Comparison of ENCODE assay signal across 14 cellular contexts in the genomic region with DNA sequence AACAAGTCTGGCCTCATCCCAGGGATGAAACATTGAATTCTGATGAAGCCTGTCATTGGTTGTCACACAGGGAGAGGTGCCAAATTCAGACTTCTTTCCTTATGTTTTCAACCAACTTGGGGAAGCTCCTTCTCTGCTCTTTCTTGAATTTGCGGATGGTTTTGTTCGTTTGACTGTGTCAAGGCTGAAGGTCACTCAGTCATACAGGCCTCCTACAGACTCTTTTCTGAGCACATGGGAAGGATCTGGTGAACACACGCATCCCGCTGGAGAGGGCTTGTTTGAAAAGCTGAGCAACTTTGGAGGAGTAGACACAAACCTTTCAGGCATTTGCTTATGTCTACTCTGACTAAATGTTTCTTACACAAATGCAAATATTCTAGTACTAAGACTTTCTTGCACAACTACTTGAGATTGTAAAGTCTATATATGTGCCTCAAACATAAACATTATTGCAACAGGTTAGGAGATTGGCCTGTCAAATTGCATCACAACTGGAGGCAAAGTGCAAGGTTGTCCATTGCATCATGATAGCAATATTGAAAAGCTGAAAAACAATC.
DNase-seq lines count a peak whose midpoint lies in the region; ATAC-seq and TF ChIP-seq lines count a peak whose summit lies in the region.
"Had no signal": no experiment of that assay in that cellular context is flagged by ENCODE, and none has a peak within 500 bp of the region (broad histone marks: within the 10 kb centered on the region; RNA-seq: fewer than 3 reads in every experiment).

No MANE protein-coding gene starts in this region.

- H3K27ac Mint-ChIP-seq in activated CD8-positive, alpha-beta T cell treated with anti-CD3 and anti-CD28 coated beads, Interleukin-2, amount 10 ng/mL, durations not matched to agents 7 days and 5 days: no peak overlapping the region
- H3K27ac Mint-ChIP-seq: activated naive CD4-positive, alpha-beta T cell treated with anti-CD3 and anti-CD28 coated beads, Interleukin-2, amount 10 ng/mL, durations not matched to agents 7 days and 5 days; stimulated activated memory B cell treated with anti-CD40 and anti-IgM and Interleukin-4, amounts not matched to agents 10 μg/mL and 1 μg/mL and 100 μg/mL, for 72 hours had no signal

- intact Hi-C loops in mammary epithelial cell (cut with micrococcal nuclease): loop anchor here (1.0 to 10.0 kb wide), 3 partner anchors 19 to 240 kb away; no protein-coding TSS in a partner anchor

- H2AK5ac ChIP-seq in mesenchymal stem cell (ENCODE audit: low read length, severe bottlenecking): no peak overlapping the region

- no peaks in the 10 kb centered on the region for H3K4me1 Mint-ChIP-seq in activated CD8-positive, alpha-beta T cell treated with anti-CD3 and anti-CD28 coated beads, Interleukin-2, amount 10 ng/mL, durations not matched to agents 7 days and 5 days (ENCODE audit: low read depth)
- H3K4me1 Mint-ChIP-seq: activated naive CD4-positive, alpha-beta T cell treated with anti-CD3 and anti-CD28 coated beads, Interleukin-2, amount 10 ng/mL, durations not matched to agents 7 days and 5 days had no signal

- no peak overlapping the region for H3K4me3 ChIP-seq in mammary epithelial cell (replicated peaks in 1 of 3; ENCODE audit: insufficient read depth in 1 of 3, low read depth in 2 of 3, low read length in 3 of 3)
- H3K4me3 ChIP-seq in mesenchymal stem cell (ENCODE audit: insufficient read depth in 1 of 2, low read depth in 1 of 2, low read length in 2 of 2): no peak overlapping the region
- no peak overlapping the region for H3K4me3 ChIP-seq in H7 (ENCODE audit: insufficient read depth, low read depth, low read length)
- H3K4me3 ChIP-seq: colonic mucosa had no signal

- H3K9me3 Mint-ChIP-seq in activated CD8-positive, alpha-beta T cell treated with anti-CD3 and anti-CD28 coated beads, Interleukin-2, amount 10 ng/mL, durations not matched to agents 7 days and 5 days (ENCODE audit: insufficient read depth): no peaks in the 10 kb centered on the region
- H3K9me3 Mint-ChIP-seq: activated naive CD4-positive, alpha-beta T cell treated with anti-CD3 and anti-CD28 coated beads, Interleukin-2, amount 10 ng/mL, durations not matched to agents 7 days and 5 days; stimulated activated memory B cell treated with anti-CD40 and anti-IgM and Interleukin-4, amounts not matched to agents 10 μg/mL and 1 μg/mL and 100 μg/mL, for 72 hours had no signal

- H3K79me1 ChIP-seq in mesenchymal stem cell (replicated peaks; ENCODE audit: low read length, poor library complexity, severe bottlenecking): no peaks in the 10 kb centered on the region

- DNase-seq in EH (ENCODE audit: low read depth): peak; percentile 41
- peak; percentile 94 for DNase-seq in NOMO-1 treated with DMSO at 0.1 percent for 48 hours (lab: John Stamatoyannopoulos, UW; ENCODE audit: unreplicated experiment)
- DNase-seq in mammary epithelial cell: no peak
- peak; percentile 83 for DNase-seq in mesenchymal stem cell
- DNase-seq in H7: no peak
- no peak for DNase-seq in activated CD8-positive, alpha-beta T cell treated with anti-CD3 and anti-CD28 coated beads, Interleukin-2, amount 10 ng/mL, durations not matched to agents 7 days and 5 days
- DNase-seq: activated naive CD4-positive, alpha-beta T cell treated with anti-CD3 and anti-CD28 coated beads, Interleukin-2, amount 10 ng/mL, durations not matched to agents 7 days and 5 days; colonic mucosa; DMS 273 treated with DMSO at 0.1 percent for 48 hours; NCI-H1436 treated with DMSO at 0.1 percent for 48 hours; stimulated activated CD4-positive, alpha-beta T cell treated with anti-CD3 and anti-CD28 coated beads, Interleukin-4, amount 100 ng/mL, for 4 hours had no signal

- no TSS peak for BruUV-seq in mammary epithelial cell (replicated peaks; lab: Mats Ljungman, UMichigan)

- H3K4me1 ChIP-seq in mammary epithelial cell (ENCODE audit: insufficient read depth, low read length) (peaks cover 17% of the 10 kb centered on the region), mesenchymal stem cell (ENCODE audit: control insufficient read depth, insufficient read depth, low read depth, low read length) (no peaks in the 10 kb centered on the region)
- H3K4me1 ChIP-seq: colonic mucosa had no signal

- in situ Hi-C loops in mammary epithelial cell (cut with MboI; ENCODE audit: low sequenced_read_pairs in 2 of 2): no loop called here

- H3K36me3 ChIP-seq in mammary epithelial cell (ENCODE audit: insufficient read depth, low read length) (no peaks in the 10 kb centered on the region), mesenchymal stem cell (ENCODE audit: control insufficient read depth in 1 of 2, insufficient read depth in 2 of 2, low read depth in 1 of 2, low read length in 2 of 2) (no peaks in the 10 kb centered on the region), H7 (replicated peaks; ENCODE audit: control insufficient read depth, insufficient read depth, low read length) (no peaks in the 10 kb centered on the region)
- H3K36me3 ChIP-seq: colonic mucosa had no signal

- H3K14ac ChIP-seq in mesenchymal stem cell (ENCODE audit: low read length in 2 of 2): no peak overlapping the region

- no peaks in the 10 kb centered on the region for H4K20me1 ChIP-seq in mammary epithelial cell (ENCODE audit: insufficient read depth, low read length)

- ATAC-seq in HG03460 (IDR thresholded peaks at IDR 0.05; ENCODE audit: unreplicated experiment) (no peak), HG03280 (IDR thresholded peaks at IDR 0.05; ENCODE audit: unreplicated experiment) (no peak)
- ATAC-seq in activated CD8-positive, alpha-beta T cell treated with anti-CD3 and anti-CD28 coated beads, Interleukin-2, amount 10 ng/mL, durations not matched to agents 7 days and 5 days: no peak
- ATAC-seq: stimulated activated memory B cell treated with anti-CD40 and anti-IgM and Interleukin-4, amounts not matched to agents 10 μg/mL and 1 μg/mL and 100 μg/mL, for 72 hours had no signal

- H4K91ac ChIP-seq in mesenchymal stem cell (ENCODE audit: low read length): peak overlapping the region; percentile 7

- H2BK5ac ChIP-seq in mesenchymal stem cell (ENCODE audit: low read depth, low read length, poor library complexity, severe bottlenecking): no peak overlapping the region

- no peak overlapping the region for H4K8ac ChIP-seq in mesenchymal stem cell (ENCODE audit: low read length)

- H2BK120ac ChIP-seq in mesenchymal stem cell (ENCODE audit: low read depth, low read length): no peak overlapping the region

- dilution Hi-C loops in mammary epithelial cell (cut with HindIII; ENCODE audit: low sequenced_read_pairs): no loop called here

- H3K4me3 Mint-ChIP-seq in activated CD8-positive, alpha-beta T cell treated with anti-CD3 and anti-CD28 coated beads, Interleukin-2, amount 10 ng/mL, durations not matched to agents 7 days and 5 days: no peak overlapping the region
- H3K4me3 Mint-ChIP-seq: activated naive CD4-positive, alpha-beta T cell treated with anti-CD3 and anti-CD28 coated beads, Interleukin-2, amount 10 ng/mL, durations not matched to agents 7 days and 5 days; stimulated activated memory B cell treated with anti-CD40 and anti-IgM and Interleukin-4, amounts not matched to agents 10 μg/mL and 1 μg/mL and 100 μg/mL, for 72 hours had no signal

- TF ChIP-seq CTCF in mammary epithelial cell (conservative IDR thresholded peaks at IDR 0.05 in 1 of 2, IDR thresholded peaks at IDR 0.05 in 1 of 2; ENCODE audit: extremely low read depth in 1 of 2, insufficient read depth in 1 of 2, low read depth in 1 of 2, low read length in 2 of 2): no peak

- no peaks in the 10 kb centered on the region for H3K36me3 Mint-ChIP-seq in activated CD8-positive, alpha-beta T cell treated with anti-CD3 and anti-CD28 coated beads, Interleukin-2, amount 10 ng/mL, durations not matched to agents 7 days and 5 days (ENCODE audit: low read depth)
- H3K36me3 Mint-ChIP-seq: activated naive CD4-positive, alpha-beta T cell treated with anti-CD3 and anti-CD28 coated beads, Interleukin-2, amount 10 ng/mL, durations not matched to agents 7 days and 5 days; stimulated activated memory B cell treated with anti-CD40 and anti-IgM and Interleukin-4, amounts not matched to agents 10 μg/mL and 1 μg/mL and 100 μg/mL, for 72 hours had no signal

- H3K9me3 ChIP-seq in mammary epithelial cell (replicated peaks; ENCODE audit: insufficient read depth, low read length): no peaks in the 10 kb centered on the region
- no peaks in the 10 kb centered on the region for H3K9me3 ChIP-seq in mesenchymal stem cell (ENCODE audit: control insufficient read depth, low read length)
- H3K9me3 ChIP-seq: colonic mucosa had no signal

- no peak overlapping the region for H2BK12ac ChIP-seq in mesenchymal stem cell (ENCODE audit: low read length in 2 of 2)

- CTCF ChIA-PET in mammary epithelial cell (lab: Charles Lee; ENCODE audit: low non-redundant PET): no interaction called here
- CTCF ChIA-PET in activated CD8-positive, alpha-beta T cell treated with anti-CD3 and anti-CD28 coated beads, Interleukin-2, amount 10 ng/mL, durations not matched to agents 7 days and 5 days (lab: Charles Lee): no interaction called here

- H3K27ac ChIP-seq in mammary epithelial cell (ENCODE audit: insufficient read depth, low read depth, low read length) (peak overlapping the region; percentile 68), mesenchymal stem cell (ENCODE audit: low read length, poor library complexity, severe bottlenecking) (no peak overlapping the region)
- H3K27ac ChIP-seq: colonic mucosa had no signal

- H3K27me3 Mint-ChIP-seq in activated CD8-positive, alpha-beta T cell treated with anti-CD3 and anti-CD28 coated beads, Interleukin-2, amount 10 ng/mL, durations not matched to agents 7 days and 5 days (ENCODE audit: low read depth): no peaks in the 10 kb centered on the region
- H3K27me3 Mint-ChIP-seq: activated naive CD4-positive, alpha-beta T cell treated with anti-CD3 and anti-CD28 coated beads, Interleukin-2, amount 10 ng/mL, durations not matched to agents 7 days and 5 days; stimulated activated memory B cell treated with anti-CD40 and anti-IgM and Interleukin-4, amounts not matched to agents 10 μg/mL and 1 μg/mL and 100 μg/mL, for 72 hours had no signal

- H3K23ac ChIP-seq in mesenchymal stem cell (ENCODE audit: low read length in 2 of 2): no peak overlapping the region

- POLR2A ChIA-PET in activated CD8-positive, alpha-beta T cell treated with anti-CD3 and anti-CD28 coated beads, Interleukin-2, amount 10 ng/mL, durations not matched to agents 7 days and 5 days (lab: Charles Lee): no interaction called here

- peak overlapping the region in 1 of 2 experiments; percentile 49 for H3K18ac ChIP-seq in mesenchymal stem cell (ENCODE audit: low read depth in 1 of 2, low read length in 2 of 2)

- no peak overlapping the region for H3K9ac ChIP-seq in mammary epithelial cell (ENCODE audit: insufficient read depth, low read length)
- H3K9ac ChIP-seq in mesenchymal stem cell (ENCODE audit: low read length): peak overlapping the region; percentile 57

- no peak overlapping the region for H2BK15ac ChIP-seq in mesenchymal stem cell (ENCODE audit: low read depth, poor library complexity, severe bottlenecking)

- no peak overlapping the region for H3K4me2 ChIP-seq in mammary epithelial cell (ENCODE audit: insufficient read depth, low read depth, low read length)
- no peak overlapping the region for H3K4me2 ChIP-seq in mesenchymal stem cell (ENCODE audit: low read length, poor library complexity, severe bottlenecking)

- H2AFZ ChIP-seq in mammary epithelial cell (ENCODE audit: low read depth, low read length): peak overlapping the region; percentile 40
- H2AFZ ChIP-seq in mesenchymal stem cell (ENCODE audit: low read depth, low read length): no peak overlapping the region

- no peaks in the 10 kb centered on the region for H3K27me3 ChIP-seq in mammary epithelial cell (ENCODE audit: insufficient read depth, low read length)
- no peaks in the 10 kb centered on the region for H3K27me3 ChIP-seq in mesenchymal stem cell (ENCODE audit: control insufficient read depth in 1 of 2, insufficient read depth in 1 of 2, low read length in 2 of 2)
- no peaks in the 10 kb centered on the region for H3K27me3 ChIP-seq in H7 (ENCODE audit: control insufficient read depth, insufficient read depth, low read length)
- H3K27me3 ChIP-seq: colonic mucosa had no signal

- 72% methylated on average over 4 of the region's 4 CpGs for WGBS in mammary epithelial cell (ENCODE audit: low coverage, missing lambda C conversion rate)
- WGBS in mesenchymal stem cell: 100% methylated on average over 2 of the region's 4 CpGs

- H3K4ac ChIP-seq in mesenchymal stem cell (ENCODE audit: low read depth in 1 of 2, low read length in 2 of 2): no peak overlapping the region

- H3K79me2 ChIP-seq in mammary epithelial cell (ENCODE audit: insufficient read depth, low read length): no peaks in the 10 kb centered on the region

Comparison
In these comparisons a context has a peak if more than half of its experiments do, and no peak if none do; other contexts are left out.
1. DNase-seq: peak in EH (single experiment), NOMO-1 treated with DMSO at 0.1 percent for 48 hours (single experiment) and mesenchymal stem cell (single experiment); none in mammary epithelial cell (single experiment), H7 (single experiment) and activated CD8-positive, alpha-beta T cell treated with anti-CD3 and anti-CD28 coated beads, Interleukin-2, amount 10 ng/mL, durations not matched to agents 7 days and 5 days (single experiment).